Comparison of ENCODE assay signal across 2 cellular contexts in the genomic region with DNA sequence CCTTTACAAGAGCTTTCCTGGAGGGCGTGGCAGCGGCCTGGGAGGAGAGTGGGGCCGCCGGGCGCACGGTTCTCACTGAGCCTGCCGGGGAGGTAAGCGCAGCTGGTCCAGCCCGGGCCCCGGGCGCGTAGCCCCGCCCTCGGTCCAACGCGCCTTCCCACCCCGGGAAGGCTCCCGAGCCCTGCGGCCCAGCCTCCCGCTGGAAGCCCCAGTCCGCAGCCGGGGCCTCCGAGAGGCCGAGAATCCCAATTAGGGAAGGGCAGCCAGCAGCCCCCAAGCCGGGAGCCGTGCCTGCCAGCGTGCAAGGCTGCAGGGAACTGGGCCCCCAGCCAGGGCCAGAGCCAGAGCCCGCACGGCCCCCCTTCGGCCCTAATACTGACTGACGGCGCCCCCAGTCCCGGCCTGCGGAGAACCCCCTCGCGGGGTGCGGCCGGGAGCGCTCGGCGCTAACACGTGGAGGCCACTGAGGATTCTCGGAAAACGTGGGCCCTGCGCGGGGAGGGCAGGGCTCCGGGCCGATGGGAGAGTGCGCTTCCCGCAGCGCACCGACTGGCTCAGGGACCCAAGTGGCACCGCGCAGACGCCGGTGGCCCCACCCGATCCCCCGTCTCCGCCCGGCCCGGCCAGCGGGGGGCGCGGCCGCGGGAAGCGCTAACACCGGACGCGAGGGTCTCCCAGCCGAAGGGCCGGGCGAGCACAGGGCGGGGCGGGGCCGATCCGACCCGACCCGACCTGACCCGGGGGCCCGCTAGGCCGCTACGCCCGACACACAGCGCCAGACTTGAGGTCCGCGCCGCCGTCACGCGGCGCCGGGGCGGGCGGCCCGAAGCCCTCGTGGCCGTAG.
A peak's percentile ranks its signal among the peaks of the same experiment; 100 is the strongest.
TF ChIP-seq lines count a peak whose summit lies in the region.

No MANE protein-coding gene starts in this region.

TF ChIP-seq in GM23338, 12 proteins besides CTCF, POLR2A, EP300 and RAD21:
- TF ChIP-seq NANOG (IDR thresholded peaks at IDR 0.05; ENCODE audit: borderline replicate concordance): no peak
- no peak for TF ChIP-seq ZNF462 (CRISPR knock-in tag; IDR thresholded peaks at IDR 0.05)
- TF ChIP-seq EZH2phosphoT487 (IDR thresholded peaks at IDR 0.05; ENCODE audit: unreplicated experiment): no peak
- TF ChIP-seq STAT1 (IDR thresholded peaks at IDR 0.05; ENCODE audit: unreplicated experiment): no peak
- TF ChIP-seq CREB1 (CRISPR knock-in tag; IDR thresholded peaks at IDR 0.05; ENCODE audit: low read depth): no peak

TF ChIP-seq in K562, 482 proteins besides CTCF, POLR2A, EP300 and RAD21:
- TF ChIP-seq TCF7 (IDR thresholded peaks at IDR 0.05; ENCODE audit: borderline replicate concordance) (no peak), ZNF431 (CRISPR knock-in tag; IDR thresholded peaks at IDR 0.05) (no peak), ZBTB33 (CRISPR knock-in tag; IDR thresholded peaks at IDR 0.05) (0 out of 2 replicates have a peak, but pooled peaks have one; percentile 9), E4F1 (CRISPR knock-in tag; IDR thresholded peaks at IDR 0.05; ENCODE audit: borderline replicate concordance) (no peak), CBX8 (IDR thresholded peaks at IDR 0.05; ENCODE audit: borderline replicate concordance, extremely low read depth, low read depth, low read length, poor library complexity, severe bottlenecking) (no peak), ZNF197 (CRISPR knock-in tag; IDR thresholded peaks at IDR 0.05; ENCODE audit: low read depth) (no peak), POLR2G (IDR thresholded peaks at IDR 0.05; ENCODE audit: low read depth, low read length) (peak; percentile 72), KDM4B (IDR thresholded peaks at IDR 0.05; ENCODE audit: borderline replicate concordance in 2 of 2, low read depth in 1 of 2) (no peak), ZNF655 (CRISPR knock-in tag; IDR thresholded peaks at IDR 0.05) (no peak), ETV1 (tag; conservative IDR thresholded peaks at IDR 0.05; ENCODE audit: low read depth) (no peak), RBM22 (IDR thresholded peaks at IDR 0.05; ENCODE audit: low read depth, low read length, poor library complexity, severe bottlenecking) (peak; percentile 80), ZNF398 (CRISPR knock-in tag; IDR thresholded peaks at IDR 0.05) (no peak), FIP1L1 (IDR thresholded peaks at IDR 0.05; ENCODE audit: low read depth, low read length, poor library complexity, severe bottlenecking) (peak; percentile 64), ZNF175 (CRISPR knock-in tag; IDR thresholded peaks at IDR 0.05; ENCODE audit: low read depth) (no peak), HCFC1 (IDR thresholded peaks at IDR 0.05; ENCODE audit: low read depth, low read length) (no peak), MIER1 (IDR thresholded peaks at IDR 0.05; ENCODE audit: low read depth) (no peak), ZNF384 (IDR thresholded peaks at IDR 0.05; ENCODE audit: low read depth, low read length) (no peak), USF2 (CRISPR knock-in tag; IDR thresholded peaks at IDR 0.05) (no peak), MED1 (CRISPR knock-in tag; IDR thresholded peaks at IDR 0.05; ENCODE audit: borderline replicate concordance) (no peak), ATF4 (CRISPR knock-in tag; IDR thresholded peaks at IDR 0.05) (no peak), DEAF1 (CRISPR knock-in tag; IDR thresholded peaks at IDR 0.05) (no peak), KLF10 (CRISPR knock-in tag; IDR thresholded peaks at IDR 0.05) (no peak), E2F8 (IDR thresholded peaks at IDR 0.05; ENCODE audit: low read depth, partially characterized antibody) (no peak), POLR2AphosphoS2 (IDR thresholded peaks at IDR 0.05; ENCODE audit: low read length) (no peak), ETS2 (tag; IDR thresholded peaks at IDR 0.05; ENCODE audit: borderline replicate concordance, poor library complexity, severe bottlenecking) (no peak)
